Comparison of ENCODE assay signal across 14 cellular contexts in genomic region chr10:117632406-117632805, GRCh38.
DNase-seq lines count a peak whose midpoint lies in the region; ATAC-seq and TF ChIP-seq lines count a peak whose summit lies in the region.
"Had no signal": no experiment of that assay in that cellular context is flagged by ENCODE, and none has a peak within 500 bp of the region (broad histone marks: within the 10 kb centered on the region; RNA-seq: fewer than 3 reads in every experiment).

No MANE protein-coding gene starts in this region.

- no peaks in the 10 kb centered on the region for H3K4me1 Mint-ChIP-seq in stimulated activated effector memory CD8-positive, alpha-beta T cell treated with anti-CD3 and anti-CD28 coated beads, Interleukin-12 subunit alpha, Interleukin-12 subunit beta, amount 100 ng/mL, for 72 hours
- no peaks in the 10 kb centered on the region for H3K4me1 Mint-ChIP-seq in activated CD4-positive, alpha-beta T cell treated with anti-CD3 and anti-CD28 coated beads, Interleukin-2, amount 10 ng/mL, durations not matched to agents 24 days and 14 days
- H3K4me1 Mint-ChIP-seq in chondrocyte (ENCODE audit: low read depth): no peaks in the 10 kb centered on the region
- H3K4me1 Mint-ChIP-seq: CD14-positive monocyte; CD4-positive, alpha-beta memory T cell had no signal

- H3K9me3 Mint-ChIP-seq in stimulated activated effector memory CD8-positive, alpha-beta T cell treated with anti-CD3 and anti-CD28 coated beads, Interleukin-12 subunit alpha, Interleukin-12 subunit beta, amount 100 ng/mL, for 72 hours: no peaks in the 10 kb centered on the region
- no peaks in the 10 kb centered on the region for H3K9me3 Mint-ChIP-seq in activated CD4-positive, alpha-beta T cell treated with anti-CD3 and anti-CD28 coated beads, Interleukin-2, amount 10 ng/mL, durations not matched to agents 24 days and 14 days
- no peaks in the 10 kb centered on the region for H3K9me3 Mint-ChIP-seq in chondrocyte (ENCODE audit: low read depth)

- peaks cover 9% of the 10 kb centered on the region for H3K27me3 Mint-ChIP-seq in activated CD4-positive, alpha-beta T cell treated with anti-CD3 and anti-CD28 coated beads, Interleukin-2, amount 10 ng/mL, durations not matched to agents 24 days and 14 days
- H3K27me3 Mint-ChIP-seq in chondrocyte (ENCODE audit: low read depth): peaks cover 7% of the 10 kb centered on the region

- peak overlapping the region; percentile 54 for H3K27ac ChIP-seq in caudate nucleus (ENCODE audit: low read depth, low read length)
- H3K27ac ChIP-seq in layer of hippocampus (ENCODE audit: low read depth, low read length): peak overlapping the region; percentile 71
- H3K27ac ChIP-seq: BLaER1 had no signal

- ATAC-seq in stimulated activated effector memory CD8-positive, alpha-beta T cell treated with anti-CD3 and anti-CD28 coated beads, Interleukin-12 subunit alpha, Interleukin-12 subunit beta, amount 100 ng/mL, for 72 hours: peak; percentile 6

- no peaks in the 10 kb centered on the region for H3K27me3 ChIP-seq in layer of hippocampus (ENCODE audit: control insufficient read depth, insufficient read depth, low read length)
- H3K27me3 ChIP-seq: BLaER1 had no signal

- no peak overlapping the region for H3K27ac Mint-ChIP-seq in stimulated activated effector memory CD8-positive, alpha-beta T cell treated with anti-CD3 and anti-CD28 coated beads, Interleukin-12 subunit alpha, Interleukin-12 subunit beta, amount 100 ng/mL, for 72 hours
- H3K27ac Mint-ChIP-seq in activated CD4-positive, alpha-beta T cell treated with anti-CD3 and anti-CD28 coated beads, Interleukin-2, amount 10 ng/mL, durations not matched to agents 24 days and 14 days: no peak overlapping the region
- H3K27ac Mint-ChIP-seq in chondrocyte (ENCODE audit: unreplicated experiment): no peak overlapping the region
- H3K27ac Mint-ChIP-seq: CD14-positive monocyte; CD4-positive, alpha-beta memory T cell had no signal

- H3K4me3 Mint-ChIP-seq in stimulated activated effector memory CD8-positive, alpha-beta T cell treated with anti-CD3 and anti-CD28 coated beads, Interleukin-12 subunit alpha, Interleukin-12 subunit beta, amount 100 ng/mL, for 72 hours: no peak overlapping the region
- H3K4me3 Mint-ChIP-seq in activated CD4-positive, alpha-beta T cell treated with anti-CD3 and anti-CD28 coated beads, Interleukin-2, amount 10 ng/mL, durations not matched to agents 24 days and 14 days: no peak overlapping the region
- no peak overlapping the region for H3K4me3 Mint-ChIP-seq in chondrocyte (ENCODE audit: unreplicated experiment)
- H3K4me3 Mint-ChIP-seq: CD14-positive monocyte; CD4-positive, alpha-beta memory T cell had no signal

- no peak for TF ChIP-seq CTCF in chondrocyte (IDR thresholded peaks at IDR 0.05)

- intact Hi-C loops in activated CD4-positive, alpha-beta T cell treated with anti-CD3 and anti-CD28 coated beads, Interleukin-2, amount 10 ng/mL, durations not matched to agents 24 days and 14 days (cut with micrococcal nuclease): no loop called here

- H3K36me3 Mint-ChIP-seq in stimulated activated effector memory CD8-positive, alpha-beta T cell treated with anti-CD3 and anti-CD28 coated beads, Interleukin-12 subunit alpha, Interleukin-12 subunit beta, amount 100 ng/mL, for 72 hours: no peaks in the 10 kb centered on the region
- H3K36me3 Mint-ChIP-seq in activated CD4-positive, alpha-beta T cell treated with anti-CD3 and anti-CD28 coated beads, Interleukin-2, amount 10 ng/mL, durations not matched to agents 24 days and 14 days (ENCODE audit: low read depth): no peaks in the 10 kb centered on the region
- no peaks in the 10 kb centered on the region for H3K36me3 Mint-ChIP-seq in chondrocyte (ENCODE audit: low read depth)
- H3K36me3 Mint-ChIP-seq: CD14-positive monocyte; CD4-positive, alpha-beta memory T cell had no signal

- no peak for DNase-seq in caudate nucleus (lab: John Stamatoyannopoulos, UW)
- no peak for DNase-seq in stimulated activated effector memory CD8-positive, alpha-beta T cell treated with anti-CD3 and anti-CD28 coated beads, Interleukin-12 subunit alpha, Interleukin-12 subunit beta, amount 100 ng/mL, for 72 hours (ENCODE audit: low spot score in 2 of 2)
- no peak for DNase-seq in putamen (ENCODE audit: low spot score)
- DNase-seq in activated CD4-positive, alpha-beta T cell treated with anti-CD3 and anti-CD28 coated beads, Interleukin-2, amount 10 ng/mL, durations not matched to agents 24 days and 14 days: no peak
- DNase-seq in activated CD4-positive, CD25-positive, alpha-beta regulatory T cell (lab: John Stamatoyannopoulos, UW): no peak
- DNase-seq in chondrocyte (ENCODE audit: low spot score): no peak
- DNase-seq: 8988T; CD4-positive, alpha-beta memory T cell; DMS153; DMS79; GDM1 had no signal
